ENCODE assay signal across 17 cellular contexts in genomic region chr6:89087881-89088280, GRCh38. TPM values are rescaled to one million over a fixed set of nuclear protein-coding genes. Genes with fewer than 3 reads are reported as not detected.
DNase-seq lines count a peak whose midpoint lies in the region; ATAC-seq and TF ChIP-seq lines count a peak whose summit lies in the region.
"Had no signal": no experiment of that assay in that cellular context is flagged by ENCODE, and none has a peak within 500 bp of the region (broad histone marks: within the 10 kb centered on the region; RNA-seq: fewer than 3 reads in every experiment).

No MANE protein-coding gene starts in this region.

- H3K4me1 Mint-ChIP-seq in CD14-positive monocyte (peaks cover 74% of the 10 kb centered on the region), Calu3 (ENCODE audit: low read depth, unreplicated experiment) (peaks cover 10% of the 10 kb centered on the region), nephron progenitor cell (peaks cover 22% of the 10 kb centered on the region)
- H3K4me1 Mint-ChIP-seq in effector memory CD8-positive, alpha-beta T cell (ENCODE audit: low read depth in 2 of 2), result peaks cover 28 to 45% of the 10 kb centered on the region in 2 donors

- TF ChIP-seq CTCF in CD14-positive monocyte (IDR thresholded peaks at IDR 0.05), result no peak
- TF ChIP-seq CTCF in Calu3 (IDR thresholded peaks at IDR 0.05; ENCODE audit: unreplicated experiment), result no peak
- TF ChIP-seq CTCF in nephron progenitor cell (IDR thresholded peaks at IDR 0.05), result no peak

- H3K27me3 Mint-ChIP-seq in CD14-positive monocyte (ENCODE audit: low read depth in 3 of 3) (no peaks in the 10 kb centered on the region), Calu3 (ENCODE audit: unreplicated experiment) (no peaks in the 10 kb centered on the region), nephron progenitor cell (ENCODE audit: low read depth, poor library complexity) (no peaks in the 10 kb centered on the region)
- H3K27me3 Mint-ChIP-seq in effector memory CD8-positive, alpha-beta T cell, result no peaks in the 10 kb centered on the region
- H3K27me3 Mint-ChIP-seq: activated B cell treated with CpG ODN at 0.5 μM for 24 hours had no signal

- peak overlapping the region; percentile 57 to 91 (median 85) for H3K27ac Mint-ChIP-seq in CD14-positive monocyte
- peak overlapping the region; percentile 23 for H3K27ac Mint-ChIP-seq in Calu3 (ENCODE audit: unreplicated experiment)
- H3K27ac Mint-ChIP-seq in effector memory CD8-positive, alpha-beta T cell, result peak overlapping the region; percentile 7 to 53
- peak overlapping the region; percentile 9 for H3K27ac Mint-ChIP-seq in nephron progenitor cell
- H3K27ac Mint-ChIP-seq: activated B cell treated with CpG ODN at 0.5 μM for 24 hours had no signal

- H3K36me3 Mint-ChIP-seq in CD14-positive monocyte, result peaks cover 31 to 35% of the 10 kb centered on the region in 2 donors
- peaks cover 50% of the 10 kb centered on the region for H3K36me3 Mint-ChIP-seq in Calu3 (ENCODE audit: insufficient read depth, unreplicated experiment)
- peaks cover 62% of the 10 kb centered on the region for H3K36me3 Mint-ChIP-seq in effector memory CD8-positive, alpha-beta T cell (ENCODE audit: insufficient read depth)
- H3K36me3 Mint-ChIP-seq in nephron progenitor cell (ENCODE audit: low read depth), result peaks cover 28% of the 10 kb centered on the region

- no peak for DNase-seq in CD14-positive monocyte (ENCODE audit: low spot score)
- no peak for DNase-seq in Calu3
- DNase-seq in effector memory CD8-positive, alpha-beta T cell, result no peak
- DNase-seq in nephron progenitor cell, result no peak
- no peak for DNase-seq in retina
- no peak for DNase-seq in amniotic stem cell (lab: John Stamatoyannopoulos, UW)
- no peak for DNase-seq in kidney tubule cell (ENCODE audit: low spot score)
- DNase-seq: activated B cell treated with CpG ODN at 0.5 μM for 24 hours; activated CD4-positive, alpha-beta T cell treated with anti-CD3 and anti-CD28 coated beads, Interleukin-2, amount 50 U/mL, for 4 hours; activated naive CD4-positive, alpha-beta T cell; DMS53; GDM1; HCEC 1CT; hypothalamus; NCI-H1436; NCI-H2107; NCI-H510A had no signal

- H3K4me3 Mint-ChIP-seq in CD14-positive monocyte (peak overlapping the region in 1 of 2 donors; percentile 58), Calu3 (ENCODE audit: low read depth, unreplicated experiment) (no peak overlapping the region), nephron progenitor cell (no peak overlapping the region)
- no peak overlapping the region for H3K4me3 Mint-ChIP-seq in effector memory CD8-positive, alpha-beta T cell
- H3K4me3 Mint-ChIP-seq: activated B cell treated with CpG ODN at 0.5 μM for 24 hours had no signal

- no peak for ATAC-seq in effector memory CD8-positive, alpha-beta T cell (replicated peaks)

- no TSS peak for BruUV-seq in Calu3 (replicated peaks; lab: Mats Ljungman, UMichigan)

- intact Hi-C loops in CD14-positive monocyte (cut with micrococcal nuclease) (loop anchor here (10.0 kb wide), 1 partner anchor 267 kb away; the partner anchor contains the start of gene UBE2J1 (in 2 of the 2)), Calu3 (cut with micrococcal nuclease; ENCODE audit: unreplicated experiment) (no loop called here)

- CTCF ChIA-PET in Calu3 (lab: Charles Lee), result no interaction called here

- H3K9me3 Mint-ChIP-seq in CD14-positive monocyte, result peaks cover 0 to 9% (median 0%) of the 10 kb centered on the region in 7 donors
- H3K9me3 Mint-ChIP-seq in Calu3 (ENCODE audit: low read depth, unreplicated experiment), result no peaks in the 10 kb centered on the region
- H3K9me3 Mint-ChIP-seq in effector memory CD8-positive, alpha-beta T cell, result no peaks in the 10 kb centered on the region
- H3K9me3 Mint-ChIP-seq in nephron progenitor cell, result no peaks in the 10 kb centered on the region
- H3K9me3 Mint-ChIP-seq: activated B cell treated with CpG ODN at 0.5 μM for 24 hours had no signal

RNA-seq across cellular contexts. Expression of gene PNRC1, which starts 7.3 kb away (rescaled TPM):
- polyA plus RNA-seq in CD14-positive monocyte, result 100 to 1,000 TPM; 348 to 398 TPM
- 45.4 and 46.2 TPM in 2 replicates for total RNA-seq in Calu3 (2022)

RNA-seq across cellular contexts. Expression of gene SRSF12, which starts 30.0 kb away (rescaled TPM):
- polyA plus RNA-seq in CD14-positive monocyte, result under 1 TPM in 1 of 2 donors, not detected in 1; 0.04 TPM
- total RNA-seq in Calu3 (2022), result 1.7 and 1.8 TPM in 2 replicates
- total RNA-seq: activated B cell treated with CpG ODN at 0.5 μM for 24 hours had no signal

RNA-seq across cellular contexts. Expression of gene PM20D2, which starts 58.0 kb away (rescaled TPM):
- 1 to 10 TPM; 1.2 to 2.1 TPM for polyA plus RNA-seq in CD14-positive monocyte
- 26.6 and 33.2 TPM in 2 replicates for total RNA-seq in Calu3 (2022)

Comparison
In these comparisons a context has a peak if more than half of its experiments do, and no peak if none do; other contexts are left out.
1. H3K27ac Mint-ChIP-seq: peak in every context shown above with its lines; median percentile 85 in CD14-positive monocyte; 30 in effector memory CD8-positive, alpha-beta T cell; 23 in Calu3; 9 in nephron progenitor cell.